ENCODE assay signal across 9 cellular contexts in the genomic region with DNA sequence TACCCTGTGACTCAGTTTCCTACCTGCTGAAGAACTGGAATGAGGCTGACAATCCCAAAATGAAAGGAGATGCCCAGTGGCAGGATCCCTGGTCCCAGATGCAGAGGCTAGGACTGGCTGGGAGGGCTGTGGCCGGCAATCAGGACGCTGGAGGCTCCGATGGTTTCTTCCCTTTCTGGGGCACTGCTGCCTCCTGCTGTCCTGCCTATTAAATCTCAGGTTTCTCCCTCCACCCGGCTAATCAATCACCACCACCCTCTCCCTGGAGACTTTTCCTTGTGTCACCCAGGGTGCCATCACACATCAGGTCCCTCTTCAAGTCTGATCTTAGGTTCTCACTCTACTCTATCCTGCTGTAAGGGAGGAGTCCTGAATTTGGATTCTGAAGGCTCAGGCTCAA.
A peak's percentile ranks its signal among the peaks of the same experiment; 100 is the strongest.
DNase-seq lines count a peak whose midpoint lies in the region; ATAC-seq and TF ChIP-seq lines count a peak whose summit lies in the region.
"Had no signal": no experiment of that assay in that cellular context is flagged by ENCODE, and none has a peak within 500 bp of the region (broad histone marks: within the 10 kb centered on the region; RNA-seq: fewer than 3 reads in every experiment).

No MANE protein-coding gene starts in this region.

- CTCF ChIA-PET in activated CD8-positive, alpha-beta T cell treated with anti-CD3 and anti-CD28 coated beads, Interleukin-2, amount 10 ng/mL, durations not matched to agents 7 days and 5 days (lab: Charles Lee) = interaction anchor here (1.4 to 1.9 kb wide), 2 partner anchors 67 to 121 kb away, joined by 4 read pairs; no protein-coding TSS in a partner anchor

- no peak overlapping the region for H3K4me3 ChIP-seq in ovary

- no peak for ATAC-seq in activated CD8-positive, alpha-beta T cell treated with anti-CD3 and anti-CD28 coated beads, Interleukin-2, amount 10 ng/mL, durations not matched to agents 7 days and 5 days

- POLR2A ChIA-PET in activated CD8-positive, alpha-beta T cell treated with anti-CD3 and anti-CD28 coated beads, Interleukin-2, amount 10 ng/mL, durations not matched to agents 7 days and 5 days (lab: Charles Lee) = no interaction called here

- no peak for TF ChIP-seq EP300 in ovary (IDR thresholded peaks at IDR 0.05)

- no peaks in the 10 kb centered on the region for H3K4me1 ChIP-seq in ovary (ENCODE audit: insufficient read depth)

- no peak overlapping the region for H3K27ac ChIP-seq in ovary

- intact Hi-C loops in ovary (cut with DNase I) = loop anchor here in 2 of 4 donors (5.0 to 10.0 kb wide), 2 partner anchors 121 to 929 kb away; no protein-coding TSS in a partner anchor

- TF ChIP-seq CTCF in glutamatergic neuron (IDR thresholded peaks at IDR 0.05; ENCODE audit: partially characterized antibody, unreplicated experiment) (peak; percentile 60), ovary (IDR thresholded peaks at IDR 0.05) (peak in 1 of 3 donors; percentile 32)

- no peak for TF ChIP-seq POLR2A in ovary (IDR thresholded peaks at IDR 0.05)

- H3K27ac Mint-ChIP-seq in activated CD8-positive, alpha-beta T cell treated with anti-CD3 and anti-CD28 coated beads, Interleukin-2, amount 10 ng/mL, durations not matched to agents 7 days and 5 days = no peak overlapping the region
- no peak overlapping the region for H3K27ac Mint-ChIP-seq in glutamatergic neuron (ENCODE audit: unreplicated experiment)
- H3K27ac Mint-ChIP-seq: activated B cell treated with CpG ODN at 0.5 μM for 24 hours had no signal

- H3K27me3 Mint-ChIP-seq in activated CD8-positive, alpha-beta T cell treated with anti-CD3 and anti-CD28 coated beads, Interleukin-2, amount 10 ng/mL, durations not matched to agents 7 days and 5 days (ENCODE audit: low read depth) = peaks cover 8% of the 10 kb centered on the region
- peaks cover 2% of the 10 kb centered on the region for H3K27me3 Mint-ChIP-seq in glutamatergic neuron (ENCODE audit: unreplicated experiment)

- 1 to 8% (median 4%) methylated on average over 4 of the region's 4 CpGs for WGBS in ovary, 3 donors

- no peaks in the 10 kb centered on the region for H3K9me3 ChIP-seq in ovary

- DNase-seq in EL = peak; percentile 77
- peak; percentile 57 for DNase-seq in H4 (ENCODE audit: low spot score)
- DNase-seq in NCI-H1436 treated with DMSO at 0.1 percent for 48 hours (lab: John Stamatoyannopoulos, UW) = peak; percentile 43
- DNase-seq in activated CD8-positive, alpha-beta T cell treated with anti-CD3 and anti-CD28 coated beads, Interleukin-2, amount 10 ng/mL, durations not matched to agents 7 days and 5 days = peak; percentile 33
- peak; percentile 82 for DNase-seq in glutamatergic neuron
- peak; percentile 21 to 64 (median 45) for DNase-seq in ovary
- no peak for DNase-seq in NK-92 (lab: John Stamatoyannopoulos, UW; ENCODE audit: unreplicated experiment)
- DNase-seq in activated effector memory CD4-positive, alpha-beta T cell treated with anti-CD3 and anti-CD28 coated beads, Interleukin-2, amount 50 U/mL, for 16 hours = no peak
- DNase-seq: activated B cell treated with CpG ODN at 0.5 μM for 24 hours had no signal

- H3K4me3 Mint-ChIP-seq in activated CD8-positive, alpha-beta T cell treated with anti-CD3 and anti-CD28 coated beads, Interleukin-2, amount 10 ng/mL, durations not matched to agents 7 days and 5 days = no peak overlapping the region
- H3K4me3 Mint-ChIP-seq in glutamatergic neuron (ENCODE audit: unreplicated experiment) = no peak overlapping the region
- H3K4me3 Mint-ChIP-seq: activated B cell treated with CpG ODN at 0.5 μM for 24 hours had no signal

- H3K9me3 Mint-ChIP-seq in activated CD8-positive, alpha-beta T cell treated with anti-CD3 and anti-CD28 coated beads, Interleukin-2, amount 10 ng/mL, durations not matched to agents 7 days and 5 days (ENCODE audit: insufficient read depth) = no peaks in the 10 kb centered on the region
- no peaks in the 10 kb centered on the region for H3K9me3 Mint-ChIP-seq in glutamatergic neuron (ENCODE audit: unreplicated experiment)
- H3K9me3 Mint-ChIP-seq: activated B cell treated with CpG ODN at 0.5 μM for 24 hours had no signal

- no peaks in the 10 kb centered on the region for H3K36me3 Mint-ChIP-seq in activated CD8-positive, alpha-beta T cell treated with anti-CD3 and anti-CD28 coated beads, Interleukin-2, amount 10 ng/mL, durations not matched to agents 7 days and 5 days (ENCODE audit: low read depth)
- no peaks in the 10 kb centered on the region for H3K36me3 Mint-ChIP-seq in glutamatergic neuron (ENCODE audit: unreplicated experiment)

- H3K36me3 ChIP-seq in ovary = no peaks in the 10 kb centered on the region

- peaks cover 8% of the 10 kb centered on the region for H3K4me1 Mint-ChIP-seq in activated CD8-positive, alpha-beta T cell treated with anti-CD3 and anti-CD28 coated beads, Interleukin-2, amount 10 ng/mL, durations not matched to agents 7 days and 5 days (ENCODE audit: low read depth)
- H3K4me1 Mint-ChIP-seq in glutamatergic neuron (ENCODE audit: low read depth, unreplicated experiment) = peaks cover 38% of the 10 kb centered on the region
- H3K4me1 Mint-ChIP-seq: activated B cell treated with CpG ODN at 0.5 μM for 24 hours had no signal

- H3K27me3 ChIP-seq in ovary = no peaks in the 10 kb centered on the region

Comparison
In these comparisons a context has a peak if more than half of its experiments do, and no peak if none do; other contexts are left out.
1. DNase-seq: peak in EL (single experiment), H4 (single experiment), NCI-H1436 treated with DMSO at 0.1 percent for 48 hours (single experiment), activated CD8-positive, alpha-beta T cell treated with anti-CD3 and anti-CD28 coated beads, Interleukin-2, amount 10 ng/mL, durations not matched to agents 7 days and 5 days (single experiment), glutamatergic neuron (single experiment) and ovary (5 of 5); none in NK-92 (single experiment) and activated effector memory CD4-positive, alpha-beta T cell treated with anti-CD3 and anti-CD28 coated beads, Interleukin-2, amount 50 U/mL, for 16 hours (single experiment).